ENCODE assay signal across 8 cellular contexts in genomic region chr9:126804696-126805545, GRCh38. TPM values are rescaled to one million over a fixed set of nuclear protein-coding genes. Genes with fewer than 3 reads are reported as not detected.
A peak's percentile ranks its signal among the peaks of the same experiment; 100 is the strongest.
DNase-seq lines count a peak whose midpoint lies in the region; ATAC-seq and TF ChIP-seq lines count a peak whose summit lies in the region.

A gene with protein sequence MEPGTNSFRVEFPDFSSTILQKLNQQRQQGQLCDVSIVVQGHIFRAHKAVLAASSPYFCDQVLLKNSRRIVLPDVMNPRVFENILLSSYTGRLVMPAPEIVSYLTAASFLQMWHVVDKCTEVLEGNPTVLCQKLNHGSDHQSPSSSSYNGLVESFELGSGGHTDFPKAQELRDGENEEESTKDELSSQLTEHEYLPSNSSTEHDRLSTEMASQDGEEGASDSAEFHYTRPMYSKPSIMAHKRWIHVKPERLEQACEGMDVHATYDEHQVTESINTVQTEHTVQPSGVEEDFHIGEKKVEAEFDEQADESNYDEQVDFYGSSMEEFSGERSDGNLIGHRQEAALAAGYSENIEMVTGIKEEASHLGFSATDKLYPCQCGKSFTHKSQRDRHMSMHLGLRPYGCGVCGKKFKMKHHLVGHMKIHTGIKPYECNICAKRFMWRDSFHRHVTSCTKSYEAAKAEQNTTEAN (plus strand): TSS chr9:126805040. CDS start chr9:126832510, 27,470 bp downstream.

- peak within 1 kb of the TSS; percentile 83 to 89 for H3K4me3 Mint-ChIP-seq in activated T-cell treated with anti-CD3 and anti-CD28 coated beads, Interleukin-2, amount 50 U/mL, for 72 hours

- H3K27ac Mint-ChIP-seq in activated T-cell treated with anti-CD3 and anti-CD28 coated beads, Interleukin-2, amount 50 U/mL, for 72 hours, result peak within 1 kb of the TSS; percentile 87

- no peaks in the 10 kb centered on the region for H3K27me3 Mint-ChIP-seq in activated T-cell treated with anti-CD3 and anti-CD28 coated beads, Interleukin-2, amount 50 U/mL, for 72 hours (ENCODE audit: low read depth)

- H3K4me1 ChIP-seq in esophagus muscularis mucosa (peaks cover 41 to 50% (median 48%) of the 10 kb centered on the region in 4 donors), muscle layer of duodenum (ENCODE audit: control insufficient read depth in 1 of 2, insufficient read depth in 2 of 2, low read length in 2 of 2) (peaks cover 10 to 20% of the 10 kb centered on the region in 2 donors)

- H3K27ac ChIP-seq in esophagus muscularis mucosa (replicated peaks in 1 of 4) (peak within 1 kb of the TSS; percentile 88 to 92 (median 92)), muscle layer of duodenum (ENCODE audit: low read length) (peak within 1 kb of the TSS; percentile 92)

- H3K36me3 ChIP-seq in esophagus muscularis mucosa (peaks cover 0 to 18% (median 9%) of the 10 kb centered on the region in 4 donors), muscle layer of duodenum (ENCODE audit: control insufficient read depth in 1 of 2, insufficient read depth in 2 of 2, low read length in 2 of 2) (peaks cover 0 to 25% of the 10 kb centered on the region in 2 donors)

- peak in 1 of 3 experiments; percentile 22 for TF ChIP-seq CTCF in esophagus muscularis mucosa (IDR thresholded peaks at IDR 0.05)

- TF ChIP-seq EP300 in esophagus muscularis mucosa (IDR thresholded peaks at IDR 0.05), result no peak

- peaks cover 32% of the 10 kb centered on the region for H3K4me1 Mint-ChIP-seq in activated T-cell treated with anti-CD3 and anti-CD28 coated beads, Interleukin-2, amount 50 U/mL, for 72 hours (ENCODE audit: low read depth)

- H3K27me3 ChIP-seq in esophagus muscularis mucosa (no peaks in the 10 kb centered on the region), muscle layer of duodenum (ENCODE audit: low read depth, low read length) (no peaks in the 10 kb centered on the region)

- DNase-seq in DMS79 (lab: John Stamatoyannopoulos, UW) (peak; percentile 83), Kasumi-1 (lab: John Stamatoyannopoulos, UW) (peak; percentile 90 to 93), RKO (ENCODE audit: low spot score) (peak; percentile 99), esophagus muscularis mucosa (ENCODE audit: extremely low spot score) (peak; percentile 99)
- DNase-seq in activated T-cell treated with anti-CD3 and anti-CD28 coated beads, Interleukin-2, amount 50 U/mL, for 72 hours, result peak; percentile 99
- peak; percentile 97 for DNase-seq in stimulated activated CD8-positive, alpha-beta memory T cell treated with anti-CD3 and anti-CD28 coated beads, Interleukin-7, amount 100 ng/mL, for 24 hours (ENCODE audit: low read depth)

- H3K4me3 ChIP-seq in esophagus muscularis mucosa (peak within 1 kb of the TSS; percentile 86 to 92 (median 90)), muscle layer of duodenum (ENCODE audit: low read depth in 1 of 2, low read length in 2 of 2) (peak within 1 kb of the TSS; percentile 88 to 91)

- no peaks in the 10 kb centered on the region for H3K9me3 ChIP-seq in esophagus muscularis mucosa
- H3K9me3 ChIP-seq in muscle layer of duodenum (ENCODE audit: control insufficient read depth in 1 of 2, low read length in 2 of 2), result no peaks in the 10 kb centered on the region

- H3K36me3 Mint-ChIP-seq in activated T-cell treated with anti-CD3 and anti-CD28 coated beads, Interleukin-2, amount 50 U/mL, for 72 hours (ENCODE audit: insufficient read depth in 2 of 2), result peaks cover 6 to 7% of the 10 kb centered on the region in 2 donors

- TF ChIP-seq POLR2A in esophagus muscularis mucosa (IDR thresholded peaks at IDR 0.05; ENCODE audit: low read depth), result peak; percentile 90

- ATAC-seq in GM21786 (IDR thresholded peaks at IDR 0.05; ENCODE audit: unreplicated experiment), result peak; percentile 67
- peak; percentile 82 to 83 for ATAC-seq in activated T-cell treated with anti-CD3 and anti-CD28 coated beads, Interleukin-2, amount 50 U/mL, for 72 hours (replicated peaks in 1 of 2)

- intact Hi-C loops in esophagus muscularis mucosa (cut with DNase I), result no loop called here

- 7% methylated on average over 15 of the region's 79 CpGs for WGBS in esophagus muscularis mucosa

- peaks cover 0 to 3% of the 10 kb centered on the region in 2 donors for H3K9me3 Mint-ChIP-seq in activated T-cell treated with anti-CD3 and anti-CD28 coated beads, Interleukin-2, amount 50 U/mL, for 72 hours

RNA-seq across cellular contexts. Expression of the gene that starts here (rescaled TPM):
- 10 to 100 TPM; 30.2 to 66.2 TPM for total RNA-seq in activated T-cell treated with anti-CD3 and anti-CD28 coated beads, Interleukin-2, amount 50 U/mL, for 72 hours
- 1 to 10 TPM; 8.7 to 9.9 (median 9.4) TPM for total RNA-seq in esophagus muscularis mucosa

Comparison
In these comparisons a context has a peak if more than half of its experiments do, and no peak if none do; other contexts are left out.
1. Peak in every context shown above with its lines: DNase-seq, ATAC-seq, H3K4me3 ChIP-seq and H3K27ac ChIP-seq.